Comparison of ENCODE assay signal across 18 cellular contexts in the genomic region with DNA sequence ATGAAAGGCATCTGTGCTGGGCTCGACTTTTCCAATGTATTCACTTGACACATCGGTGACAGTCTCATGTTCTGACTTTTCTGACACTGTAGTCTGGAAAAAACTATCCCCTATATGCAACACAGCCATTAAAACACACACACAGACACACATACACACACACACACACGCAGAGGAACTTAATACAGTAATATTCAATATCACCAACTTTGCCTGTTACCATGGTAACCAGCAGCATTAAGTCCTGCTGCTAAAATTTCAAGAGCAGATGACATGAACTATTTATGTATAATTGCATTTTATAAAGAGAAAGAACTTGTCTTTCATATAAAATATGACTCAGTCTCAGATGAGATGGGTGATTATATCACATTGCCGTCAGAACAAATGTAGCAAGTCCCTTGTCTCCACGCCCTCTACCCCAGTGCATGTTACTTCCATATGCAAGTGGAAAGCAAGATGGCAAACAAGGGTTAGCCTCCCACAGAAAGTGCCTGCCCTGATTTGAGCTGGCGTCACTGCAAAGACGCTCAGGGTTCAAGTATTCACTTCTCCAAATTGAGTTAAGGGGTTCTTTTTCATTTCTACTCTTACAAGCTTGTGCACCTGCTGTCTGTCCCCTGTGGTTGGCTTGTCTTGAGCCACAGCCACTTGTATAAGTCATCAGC.
"Had no signal": no experiment of that assay in that cellular context is flagged by ENCODE, and none has a peak within 500 bp of the region (broad histone marks: within the 10 kb centered on the region; RNA-seq: fewer than 3 reads in every experiment).

No MANE protein-coding gene starts in this region.

- H3K36me3 ChIP-seq: esophagus squamous epithelium, lower lobe of right lung, pancreas, sigmoid colon, stomach, tibial artery had no signal

- H3K9me3 ChIP-seq: lower lobe of right lung, pancreas, sigmoid colon, testis had no signal

- H3K4me3 ChIP-seq: coronary artery, esophagus squamous epithelium, lower lobe of right lung, pancreas, sigmoid colon, stomach, testis, tibial artery had no signal

- ATAC-seq: left ventricle myocardium superior; lower lobe of right lung; naive thymus-derived CD8-positive, alpha-beta T cell; pancreas; stimulated activated effector memory CD8-positive, alpha-beta T cell treated with anti-CD3 and anti-CD28 coated beads, Interleukin-12 subunit alpha, Interleukin-12 subunit beta, amount 100 ng/mL, for 72 hours had no signal

- H3K27ac ChIP-seq: coronary artery, esophagus squamous epithelium, lower lobe of right lung, pancreas, sigmoid colon, stomach, testis, tibial artery had no signal

- DNase-seq: dermis blood vessel endothelial cell; effector memory CD4-positive, alpha-beta T cell; esophagus squamous epithelium; left ventricle myocardium superior; lower lobe of right lung; naive thymus-derived CD8-positive, alpha-beta T cell; nephron progenitor cell; occipital lobe; pancreas; sigmoid colon; stimulated activated CD4-positive, alpha-beta T cell treated with anti-CD3 and anti-CD28 coated beads, Interleukin-2, amount 100 ng/mL, for 24 hours; stimulated activated CD4-positive, alpha-beta T cell treated with anti-CD3 and anti-CD28 coated beads, Interleukin-4, amount 100 ng/mL, for 24 hours; stimulated activated naive CD4-positive, alpha-beta T cell treated with Interleukin-2 at 50 U/mL for 16 hours; stomach; testis; tibial artery had no signal

- H3K4me1 ChIP-seq: esophagus squamous epithelium, lower lobe of right lung, pancreas, sigmoid colon, stomach, testis, tibial artery had no signal

- H3K27me3 ChIP-seq: esophagus squamous epithelium, pancreas, sigmoid colon, stomach, testis, tibial artery had no signal
